Comparison of ENCODE assay signal across 1 cellular context in genomic region chr1:20972855-20973254, GRCh38.
TF ChIP-seq lines count a peak whose summit lies in the region.

No MANE protein-coding gene starts in this region.

TF ChIP-seq in IMR-90, 13 proteins besides CTCF, POLR2A, EP300 and RAD21 (continued from another document):
- TF ChIP-seq USF2 (IDR thresholded peaks at IDR 0.05; ENCODE audit: low read depth, low read length) = no peak
- TF ChIP-seq FOS (IDR thresholded peaks at IDR 0.05; ENCODE audit: low read depth, low read length) = no peak
- TF ChIP-seq RCOR1 (IDR thresholded peaks at IDR 0.05; ENCODE audit: insufficient replicate concordance, low read length) = no peak
- TF ChIP-seq CHD1 (IDR thresholded peaks at IDR 0.05; ENCODE audit: low read depth, low read length) = no peak
- TF ChIP-seq MXI1 (IDR thresholded peaks at IDR 0.05; ENCODE audit: borderline replicate concordance, low read depth, low read length) = no peak
- no peak for TF ChIP-seq NFE2L2 (IDR thresholded peaks at IDR 0.05; ENCODE audit: low read depth, low read length)
- TF ChIP-seq SMC3 (IDR thresholded peaks at IDR 0.05; ENCODE audit: low read depth, low read length) = no peak
